Comparison of ENCODE assay signal across 20 cellular contexts in genomic region chr2:29544917-29545316, GRCh38.
DNase-seq lines count a peak whose midpoint lies in the region; ATAC-seq and TF ChIP-seq lines count a peak whose summit lies in the region.
"Had no signal": no experiment of that assay in that cellular context is flagged by ENCODE, and none has a peak within 500 bp of the region (broad histone marks: within the 10 kb centered on the region; RNA-seq: fewer than 3 reads in every experiment).

No MANE protein-coding gene starts in this region.

- H2BK5ac ChIP-seq in neuronal stem cell (ENCODE audit: low read length): no peak overlapping the region

- H2AFZ ChIP-seq in MM.1S (ENCODE audit: low read length) (no peak overlapping the region), neuronal stem cell (ENCODE audit: low read length) (no peak overlapping the region)

- no peak overlapping the region for H3K23ac ChIP-seq in neuronal stem cell (ENCODE audit: low read depth, low read length, poor library complexity)

- H3K79me2 ChIP-seq in MM.1S (ENCODE audit: low read length): no peaks in the 10 kb centered on the region

- no peak overlapping the region for H3K4me2 ChIP-seq in MM.1S (ENCODE audit: low read depth, low read length)
- no peak overlapping the region for H3K4me2 ChIP-seq in neuronal stem cell (ENCODE audit: insufficient read depth, low read length, poor library complexity, severe bottlenecking)

- H3K9me3 ChIP-seq in MM.1S (replicated peaks; ENCODE audit: insufficient read depth, low read length) (no peaks in the 10 kb centered on the region), SJCRH30 (replicated peaks) (no peaks in the 10 kb centered on the region), esophagus muscularis mucosa (no peaks in the 10 kb centered on the region), neuronal stem cell (replicated peaks in 1 of 2; ENCODE audit: control insufficient read depth in 2 of 2, insufficient read depth in 1 of 2, low read depth in 1 of 2, low read length in 2 of 2) (peaks cover 0 to 5% of the 10 kb centered on the region in 2 donors)
- H3K9me3 ChIP-seq: BLaER1 treated with 17β-estradiol and CSF1 and Interleukin-3, amounts not matched to agents 10 nM and 100 nM; Caco-2 had no signal

- H2AK5ac ChIP-seq in neuronal stem cell (ENCODE audit: low read depth, low read length): peak overlapping the region; percentile 25

- TF ChIP-seq CTCF in MM.1S (IDR thresholded peaks at IDR 0.05; ENCODE audit: low read length) (no peak), esophagus muscularis mucosa (IDR thresholded peaks at IDR 0.05) (no peak)

- H3K9ac ChIP-seq in MM.1S (ENCODE audit: low read length) (no peak overlapping the region), neuronal stem cell (ENCODE audit: low read depth, low read length, poor library complexity) (no peak overlapping the region)
- H3K9ac ChIP-seq: BLaER1 treated with 17β-estradiol and CSF1 and Interleukin-3, amounts not matched to agents 10 nM and 100 nM had no signal

- no peak overlapping the region for H4K91ac ChIP-seq in neuronal stem cell (ENCODE audit: low read depth, low read length, poor library complexity)

- no peaks in the 10 kb centered on the region for H3K27me3 ChIP-seq in MM.1S (replicated peaks; ENCODE audit: insufficient read depth, low read length)
- H3K27me3 ChIP-seq in SJCRH30: no peaks in the 10 kb centered on the region
- no peaks in the 10 kb centered on the region for H3K27me3 ChIP-seq in esophagus muscularis mucosa
- no peaks in the 10 kb centered on the region for H3K27me3 ChIP-seq in neuronal stem cell (ENCODE audit: control insufficient read depth in 3 of 3, insufficient read depth in 3 of 3, low read depth in 1 of 3, low read length in 3 of 3)
- H3K27me3 ChIP-seq: BLaER1 treated with 17β-estradiol and CSF1 and Interleukin-3, amounts not matched to agents 10 nM and 100 nM had no signal

- no peak for ATAC-seq in GM18858 (IDR thresholded peaks at IDR 0.05; ENCODE audit: unreplicated experiment)
- no peak for ATAC-seq in HG02870 (IDR thresholded peaks at IDR 0.05; ENCODE audit: unreplicated experiment)
- ATAC-seq: CD8-positive, alpha-beta T cell; GM12878 had no signal

- no peak overlapping the region for H2BK15ac ChIP-seq in neuronal stem cell (ENCODE audit: low read length)

- no peak overlapping the region for H3K18ac ChIP-seq in neuronal stem cell (ENCODE audit: low read length)

- TF ChIP-seq EP300 in esophagus muscularis mucosa (IDR thresholded peaks at IDR 0.05): no peak

- WGBS in esophagus muscularis mucosa: 17% methylated on average over 2 of the region's 2 CpGs
- no CpG with 5 or more reads among the region's 2 CpGs for WGBS in neuronal stem cell (ENCODE audit: extremely low coverage in 2 of 2, insufficient read length in 2 of 2, insufficient replicate concordance in 1 of 2), 2 donors

- H3K36me3 ChIP-seq in MM.1S (replicated peaks; ENCODE audit: insufficient read depth, low read length) (no peaks in the 10 kb centered on the region), SJCRH30 (no peaks in the 10 kb centered on the region), esophagus muscularis mucosa (no peaks in the 10 kb centered on the region), neuronal stem cell (replicated peaks in 1 of 2; ENCODE audit: control insufficient read depth in 2 of 2, insufficient read depth in 2 of 2, low read length in 2 of 2) (no peaks in the 10 kb centered on the region)
- H3K36me3 ChIP-seq: BLaER1 treated with 17β-estradiol and CSF1 and Interleukin-3, amounts not matched to agents 10 nM and 100 nM had no signal

- intact Hi-C loops in esophagus muscularis mucosa (cut with DNase I): no loop called here

- no peaks in the 10 kb centered on the region for H3K4me1 ChIP-seq in MM.1S (ENCODE audit: low read length)
- peaks cover 33% of the 10 kb centered on the region for H3K4me1 ChIP-seq in SJCRH30
- H3K4me1 ChIP-seq in esophagus muscularis mucosa: no peaks in the 10 kb centered on the region
- H3K4me1 ChIP-seq in neuronal stem cell (ENCODE audit: control insufficient read depth in 2 of 2, insufficient read depth in 1 of 2, low read depth in 1 of 2, low read length in 2 of 2): no peaks in the 10 kb centered on the region
- H3K4me1 ChIP-seq: Caco-2 had no signal

- H3K9me2 ChIP-seq in MM.1S (replicated peaks; ENCODE audit: insufficient read depth, low read length): no peaks in the 10 kb centered on the region

- no peak for TF ChIP-seq POLR2A in esophagus muscularis mucosa (IDR thresholded peaks at IDR 0.05; ENCODE audit: low read depth)

- no peak overlapping the region for H2BK12ac ChIP-seq in neuronal stem cell (ENCODE audit: low read length)

- H3K14ac ChIP-seq in neuronal stem cell (ENCODE audit: low read length): no peak overlapping the region

- H3K4me3 ChIP-seq in MM.1S (ENCODE audit: low read length): no peak overlapping the region
- no peak overlapping the region for H3K4me3 ChIP-seq in SJCRH30
- no peak overlapping the region for H3K4me3 ChIP-seq in esophagus muscularis mucosa
- no peak overlapping the region for H3K4me3 ChIP-seq in neuronal stem cell (ENCODE audit: low read length in 2 of 2)
- H3K4me3 ChIP-seq: BLaER1 treated with 17β-estradiol and CSF1 and Interleukin-3, amounts not matched to agents 10 nM and 100 nM; GM12878 had no signal

- no peak overlapping the region for H4K8ac ChIP-seq in neuronal stem cell (ENCODE audit: low read depth, low read length)

- H3K27ac ChIP-seq in MM.1S (ENCODE audit: low read length) (no peak overlapping the region), SJCRH30 (0 out of 2 replicates have a peak overlapping the region, but pooled peaks have one; percentile 2), esophagus muscularis mucosa (replicated peaks in 1 of 4) (no peak overlapping the region), neuronal stem cell (replicated peaks; ENCODE audit: low read length) (no peak overlapping the region)
- H3K27ac ChIP-seq: BLaER1 treated with 17β-estradiol and CSF1 and Interleukin-3, amounts not matched to agents 10 nM and 100 nM; C4-2B had no signal

- H3K4ac ChIP-seq in neuronal stem cell (ENCODE audit: low read length): peak overlapping the region; percentile 76

- H3F3A ChIP-seq in MM.1S (ENCODE audit: insufficient read depth, low read length): no peaks in the 10 kb centered on the region

- no peak overlapping the region for H2BK120ac ChIP-seq in neuronal stem cell (ENCODE audit: low read depth, low read length)

- no peaks in the 10 kb centered on the region for H3K79me1 ChIP-seq in neuronal stem cell (ENCODE audit: low read depth, low read length)

- H4K20me1 ChIP-seq in MM.1S (ENCODE audit: insufficient read depth, low read length): no peaks in the 10 kb centered on the region
- H4K20me1 ChIP-seq: BLaER1 treated with 17β-estradiol and CSF1 and Interleukin-3, amounts not matched to agents 10 nM and 100 nM had no signal

- DNase-seq in MM.1S (peak; percentile 29), SJCRH30 (peak; percentile 53 to 78), esophagus muscularis mucosa (ENCODE audit: extremely low spot score) (peak; percentile 39), neuronal stem cell (ENCODE audit: low spot score) (no peak), HUDEP-2 (lab: John Stamatoyannopoulos, UW; ENCODE audit: unreplicated experiment in 76 of 76) (no peak), LoVo (ENCODE audit: low spot score) (no peak)
- DNase-seq: 8988T; ACHN; AML-193; Caco-2; Calu3; CD4-positive, alpha-beta T cell; CD8-positive, alpha-beta T cell; DMS79 treated with DMSO at 0.1 percent for 48 hours; GF-D8 had no signal

Comparison
In these comparisons a context has a peak if more than half of its experiments do, and no peak if none do; other contexts are left out.
1. DNase-seq: peak in MM.1S (single experiment), SJCRH30 (2 of 2) and esophagus muscularis mucosa (single experiment); none in neuronal stem cell (single experiment), HUDEP-2 (0 of 76) and LoVo (single experiment).